25 cellular contexts compared by ENCODE assay signal in the genomic region with DNA sequence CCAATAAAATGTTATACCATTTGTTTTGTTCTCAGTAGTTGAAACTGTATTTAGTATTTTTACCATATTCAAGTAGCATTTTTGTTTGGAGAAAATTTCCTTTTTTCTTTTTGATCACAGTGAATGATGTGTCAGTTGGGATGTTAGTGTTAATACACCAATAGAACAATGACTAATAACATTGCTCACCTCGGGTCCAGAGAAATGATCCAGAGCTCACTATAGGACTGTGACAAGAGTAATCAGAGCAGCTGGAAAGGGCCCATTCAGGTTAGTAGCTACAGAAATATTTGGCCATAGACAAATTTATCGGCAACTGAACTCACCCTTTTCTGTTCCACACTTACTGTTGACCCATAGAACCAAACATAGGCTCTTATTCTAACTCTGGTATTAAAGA.
"Had no signal": no experiment of that assay in that cellular context is flagged by ENCODE, and none has a peak within 500 bp of the region (broad histone marks: within the 10 kb centered on the region; RNA-seq: fewer than 3 reads in every experiment).

No MANE protein-coding gene starts in this region.

- H3K4me3 ChIP-seq: body of pancreas, hepatocyte, thyroid gland, upper lobe of right lung had no signal

- ATAC-seq: activated CD8-positive, alpha-beta T cell treated with anti-CD3 and anti-CD28 coated beads, Interleukin-2, amount 10 ng/mL, durations not matched to agents 7 days and 5 days; body of pancreas; left cardiac atrium; natural killer cell treated with Interleukin-12 subunit alpha and Interleukin-12 subunit beta and Interleukin-15 and Interleukin-18, amount 100 ng/mL, for 72 hours; right cardiac atrium; upper lobe of right lung had no signal

- H3K36me3 Mint-ChIP-seq: natural killer cell treated with Interleukin-12 subunit alpha and Interleukin-12 subunit beta and Interleukin-15 and Interleukin-18, amount 100 ng/mL, for 72 hours had no signal

- H3K27me3 Mint-ChIP-seq: activated CD4-positive, alpha-beta T cell treated with anti-CD3 and anti-CD28 coated beads, Interleukin-2, amount 10 ng/mL, durations not matched to agents 7 days and 5 days; dendritic cell treated with granulocyte-macrophage colony-stimulating factor and Interleukin-4, amounts not matched to agents 40 ng/mL and 50 ng/mL, for 4 days; memory B cell; natural killer cell treated with Interleukin-12 subunit alpha and Interleukin-12 subunit beta and Interleukin-15 and Interleukin-18, amount 100 ng/mL, for 72 hours; stimulated activated naive CD8-positive, alpha-beta T cell treated with anti-CD3 and anti-CD28 coated beads, Interleukin-15, Interleukin-2, amounts not matched to agents 100 ng/mL and 50 ng/mL, for 24 hours had no signal

- H3K27ac Mint-ChIP-seq: activated CD4-positive, alpha-beta T cell treated with anti-CD3 and anti-CD28 coated beads, Interleukin-2, amount 10 ng/mL, durations not matched to agents 7 days and 5 days; activated CD8-positive, alpha-beta T cell treated with anti-CD3 and anti-CD28 coated beads, Interleukin-2, amount 10 ng/mL, durations not matched to agents 7 days and 5 days; activated T-helper 1 cell treated with anti-CD3 and anti-CD28 coated beads, Interleukin-12 subunit alpha, Interleukin-12 subunit beta, Interleukin-2, Interleukin-4 antibody, amounts not matched to agents 30 ng/mL and 10 ng/mL and 1 ng/mL, durations not matched to agents 14 hours and 24 hours and 36 hours; dendritic cell treated with granulocyte-macrophage colony-stimulating factor and Interleukin-4, amounts not matched to agents 40 ng/mL and 50 ng/mL, for 4 days; memory B cell; natural killer cell treated with Interleukin-12 subunit alpha and Interleukin-12 subunit beta and Interleukin-15 and Interleukin-18, amount 100 ng/mL, for 72 hours; stimulated activated naive CD8-positive, alpha-beta T cell treated with anti-CD3 and anti-CD28 coated beads, Interleukin-15, Interleukin-2, amounts not matched to agents 100 ng/mL and 50 ng/mL, for 24 hours had no signal

- H3K9me3 ChIP-seq: body of pancreas, thyroid gland, upper lobe of right lung had no signal

- H3K4me3 Mint-ChIP-seq: activated CD4-positive, alpha-beta T cell treated with anti-CD3 and anti-CD28 coated beads, Interleukin-2, amount 10 ng/mL, durations not matched to agents 7 days and 5 days; activated CD8-positive, alpha-beta T cell treated with anti-CD3 and anti-CD28 coated beads, Interleukin-2, amount 10 ng/mL, durations not matched to agents 7 days and 5 days; activated T-helper 1 cell treated with anti-CD3 and anti-CD28 coated beads, Interleukin-12 subunit alpha, Interleukin-12 subunit beta, Interleukin-2, Interleukin-4 antibody, amounts not matched to agents 30 ng/mL and 10 ng/mL and 1 ng/mL, durations not matched to agents 14 hours and 24 hours and 36 hours; dendritic cell treated with granulocyte-macrophage colony-stimulating factor and Interleukin-4, amounts not matched to agents 40 ng/mL and 50 ng/mL, for 4 days; memory B cell; natural killer cell treated with Interleukin-12 subunit alpha and Interleukin-12 subunit beta and Interleukin-15 and Interleukin-18, amount 100 ng/mL, for 72 hours; stimulated activated naive CD8-positive, alpha-beta T cell treated with anti-CD3 and anti-CD28 coated beads, Interleukin-15, Interleukin-2, amounts not matched to agents 100 ng/mL and 50 ng/mL, for 24 hours had no signal

- H3K4me1 ChIP-seq: body of pancreas, parathyroid adenoma, thyroid gland, upper lobe of right lung had no signal

- DNase-seq: activated CD4-positive, alpha-beta T cell treated with anti-CD3 and anti-CD28 coated beads, Interleukin-2, amount 10 ng/mL, durations not matched to agents 7 days and 5 days; activated CD4-positive, CD25-positive, alpha-beta regulatory T cell treated with anti-CD3 and anti-CD28 coated beads, Interleukin-2, amount 50 U/mL, for 72 hours; activated CD8-positive, alpha-beta T cell treated with anti-CD3 and anti-CD28 coated beads, Interleukin-2, amount 10 ng/mL, durations not matched to agents 7 days and 5 days; activated gamma-delta T cell; activated naive CD4-positive, alpha-beta T cell treated with anti-CD3 and anti-CD28 coated beads, Interleukin-2, amount 50 U/mL, for 16 hours; anterior cingulate cortex; body of pancreas; caudate nucleus; effector CD8-positive, alpha-beta T cell; foreskin melanocyte; glutamatergic neuron; left cardiac atrium; right cardiac atrium; stimulated activated CD4-positive, alpha-beta T cell treated with anti-CD3 and anti-CD28 coated beads, Interleukin-12 subunit alpha, Interleukin-12 subunit beta, amount 100 ng/mL, for 4 hours; substantia nigra; thyroid gland; upper lobe of right lung had no signal

- H3K27ac ChIP-seq: body of pancreas, hepatocyte, parathyroid adenoma, thyroid gland, upper lobe of right lung, VCaP had no signal

- H3K4me1 Mint-ChIP-seq: activated CD4-positive, alpha-beta T cell treated with anti-CD3 and anti-CD28 coated beads, Interleukin-2, amount 10 ng/mL, durations not matched to agents 7 days and 5 days; memory B cell had no signal

- H3K36me3 ChIP-seq: thyroid gland, upper lobe of right lung had no signal

- H3K27me3 ChIP-seq: body of pancreas, hepatocyte, thyroid gland, upper lobe of right lung had no signal
